18 cellular contexts compared by ENCODE assay signal in genomic region chr2:54372361-54372760, GRCh38.
"Had no signal": no experiment of that assay in that cellular context is flagged by ENCODE, and none has a peak within 500 bp of the region (broad histone marks: within the 10 kb centered on the region; RNA-seq: fewer than 3 reads in every experiment).

No MANE protein-coding gene starts in this region.

- DNase-seq: activated CD4-positive, alpha-beta T cell treated with anti-CD3 and anti-CD28 coated beads for 48 hours; activated CD8-positive, alpha-beta memory T cell treated with anti-CD3 and anti-CD28 coated beads, Interleukin-2, amount 50 U/mL, for 4 hours; activated CD8-positive, alpha-beta T cell treated with anti-CD3 and anti-CD28 coated beads, Interleukin-2, amount 10 ng/mL, durations not matched to agents 7 days and 5 days; activated effector memory CD4-positive, alpha-beta T cell treated with anti-CD3 and anti-CD28 coated beads, Interleukin-2, amount 50 U/mL, for 16 hours; activated T-cell treated with anti-CD3 and anti-CD28 coated beads, Interleukin-2, amount 50 U/mL, for 48 hours; adrenal gland; central memory CD4-positive, alpha-beta T cell; colonic mucosa; hypothalamus; kidney glomerular epithelial cell; lower lobe of right lung; pancreas; stimulated activated CD4-positive, alpha-beta T cell treated with anti-CD3 and anti-CD28 coated beads, Interleukin-2, amount 100 ng/mL, for 48 hours; stimulated activated naive CD4-positive, alpha-beta T cell treated with Interleukin-2 at 50 U/mL for 16 hours had no signal

- ATAC-seq: activated CD8-positive, alpha-beta T cell treated with anti-CD3 and anti-CD28 coated beads, Interleukin-2, amount 10 ng/mL, durations not matched to agents 7 days and 5 days; pancreas; WTC11 had no signal

- H3K4me3 ChIP-seq: adrenal gland, colonic mucosa, esophagus muscularis mucosa, lower lobe of right lung, neural progenitor cell, pancreas, suprapubic skin had no signal

- H3K27ac ChIP-seq: colonic mucosa, neural progenitor cell, pancreas, suprapubic skin had no signal

- H3K36me3 ChIP-seq: adrenal gland, colonic mucosa, esophagus muscularis mucosa, lower lobe of right lung, neural progenitor cell, pancreas, suprapubic skin had no signal

- H3K4me1 ChIP-seq: colonic mucosa, pancreas had no signal

- H3K27me3 ChIP-seq: adrenal gland, colonic mucosa, esophagus muscularis mucosa, neural progenitor cell, pancreas, suprapubic skin had no signal

- H3K9me3 ChIP-seq: adrenal gland, colonic mucosa, pancreas had no signal
